In genomic region chr14:102819176-102819628, GRCh38 we compare ENCODE assay signal across 8 cellular contexts. TPM values are rescaled to one million over a fixed set of nuclear protein-coding genes. Genes with fewer than 3 reads are reported as not detected.
A peak's percentile ranks its signal among the peaks of the same experiment; 100 is the strongest.
DNase-seq lines count a peak whose midpoint lies in the region; ATAC-seq and TF ChIP-seq lines count a peak whose summit lies in the region.

No MANE protein-coding gene starts in this region.

- peaks cover 81% of the 10 kb centered on the region for H3K4me1 Mint-ChIP-seq in stimulated activated memory B cell treated with anti-CD40 and anti-IgM and Interleukin-4, amounts not matched to agents 10 μg/mL and 1 μg/mL and 100 μg/mL, for 72 hours

- H3K4me3 Mint-ChIP-seq in stimulated activated memory B cell treated with anti-CD40 and anti-IgM and Interleukin-4, amounts not matched to agents 10 μg/mL and 1 μg/mL and 100 μg/mL, for 72 hours, result peak overlapping the region; percentile 76

- no peaks in the 10 kb centered on the region for H3K9me3 ChIP-seq in BE2C

- H3K36me3 ChIP-seq in BE2C, result no peaks in the 10 kb centered on the region

- no peaks in the 10 kb centered on the region for H3K27me3 ChIP-seq in BE2C

- peak overlapping the region; percentile 94 for H3K27ac Mint-ChIP-seq in stimulated activated memory B cell treated with anti-CD40 and anti-IgM and Interleukin-4, amounts not matched to agents 10 μg/mL and 1 μg/mL and 100 μg/mL, for 72 hours

- no peak overlapping the region for H3K4me3 ChIP-seq in BE2C (ENCODE audit: low read depth, low read length)

- H3K27ac ChIP-seq in epithelial cell of prostate, result peak overlapping the region; percentile 76

- DNase-seq in activated T-cell treated with anti-CD3 and anti-CD28 coated beads for 1 hour (ENCODE audit: low read depth), result peak; percentile 17
- no peak for DNase-seq in activated T-cell treated with anti-CD3 and anti-CD28 coated beads for 4 hours
- no peak for DNase-seq in epithelial cell of prostate (ENCODE audit: low read depth, low spot score)
- no peak for DNase-seq in BE2C
- no peak for DNase-seq in ACHN

- in situ Hi-C loops in ACHN (cut with HindIII; ENCODE audit: low pct_ligation_motif_present, low pct_unique_long_range_greater_than_20kb, low sequenced_read_pairs), result no loop called here

- H3K27me3 Mint-ChIP-seq in stimulated activated memory B cell treated with anti-CD40 and anti-IgM and Interleukin-4, amounts not matched to agents 10 μg/mL and 1 μg/mL and 100 μg/mL, for 72 hours, result no peaks in the 10 kb centered on the region

- H3K36me3 Mint-ChIP-seq in stimulated activated memory B cell treated with anti-CD40 and anti-IgM and Interleukin-4, amounts not matched to agents 10 μg/mL and 1 μg/mL and 100 μg/mL, for 72 hours, result peaks cover 33% of the 10 kb centered on the region

- H3K9me3 Mint-ChIP-seq in stimulated activated memory B cell treated with anti-CD40 and anti-IgM and Interleukin-4, amounts not matched to agents 10 μg/mL and 1 μg/mL and 100 μg/mL, for 72 hours, result no peaks in the 10 kb centered on the region

- peaks cover 5% of the 10 kb centered on the region; the same call in 1 of the 2 replicates for H3K4me1 ChIP-seq in BE2C

- ATAC-seq in HG03159 (IDR thresholded peaks at IDR 0.05; ENCODE audit: unreplicated experiment), result peak; percentile 72
- peak; percentile 74 to 75 for ATAC-seq in activated CD4-positive, CD25-positive, alpha-beta regulatory T cell treated with anti-CD3 and anti-CD28 coated beads, Interleukin-2, amount 50 U/mL, for 24 hours
- ATAC-seq in stimulated activated memory B cell treated with anti-CD40 and anti-IgM and Interleukin-4, amounts not matched to agents 10 μg/mL and 1 μg/mL and 100 μg/mL, for 72 hours, result peak; percentile 94

- TF ChIP-seq CTCF in BE2C (IDR thresholded peaks at IDR 0.05; ENCODE audit: low read depth, low read length), result no peak

RNA-seq across cellular contexts. Expression of gene TRAF3, which starts 42.0 kb away (rescaled TPM):
- polyA plus RNA-seq in BE2C (2012; ENCODE audit: insufficient read depth, insufficient read length, low read depth), result 19.8 TPM
